Comparison of ENCODE assay signal across 8 cellular contexts in the genomic region with DNA sequence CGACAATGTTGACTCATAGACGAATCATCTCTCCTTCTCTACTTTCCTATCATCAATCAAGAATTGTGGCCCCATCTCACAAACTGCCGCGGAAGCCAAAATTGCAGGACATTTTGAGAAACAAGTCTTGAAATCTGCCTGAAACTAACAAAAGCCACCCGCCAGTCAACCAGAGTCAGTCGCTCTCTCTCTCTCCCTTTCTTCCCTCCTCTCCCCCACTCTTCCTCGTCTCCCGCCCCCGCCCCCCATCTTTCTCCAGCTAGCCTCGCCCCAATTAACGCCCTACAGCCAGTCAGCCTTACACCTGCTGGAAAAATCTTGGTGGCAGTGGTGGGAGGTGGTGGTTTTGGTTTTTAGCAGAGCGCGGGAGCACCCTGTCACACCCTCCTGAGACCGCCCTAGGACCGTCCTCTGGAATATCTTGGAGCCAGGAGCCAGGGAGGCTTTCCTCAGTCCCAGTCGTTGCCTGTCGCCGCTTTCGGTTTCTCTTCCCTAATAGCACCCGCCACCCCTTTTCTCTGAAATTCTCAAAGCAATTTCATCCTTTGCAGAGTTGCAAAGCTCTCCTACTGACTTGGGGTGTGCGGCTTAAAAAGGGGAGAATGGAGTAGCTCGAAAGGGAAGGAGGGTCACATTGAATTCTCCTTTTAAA.
A peak's percentile ranks its signal among the peaks of the same experiment; 100 is the strongest.
DNase-seq lines count a peak whose midpoint lies in the region; ATAC-seq, FAIRE-seq and TF ChIP-seq lines count a peak whose summit lies in the region.

No MANE protein-coding gene starts in this region.

- DNase-seq in activated T-cell treated with anti-CD3 and anti-CD28 coated beads, Interleukin-2, amount 50 U/mL, for 4 hours: no peak
- DNase-seq in activated T-cell treated with anti-CD3 and anti-CD28 coated beads for 4 hours (no peak), kidney (no peak), NCI-H187 (lab: John Stamatoyannopoulos, UW) (no peak), GM03348 (ENCODE audit: low spot score) (no peak)
- no peak for DNase-seq in activated CD4-positive, alpha-beta memory T cell treated with anti-CD3 and anti-CD28 coated beads, Interleukin-2, amount 10 ng/mL, durations not matched to agents 7 days and 5 days

- peak overlapping the region; percentile 52 to 61 for H3K4me3 ChIP-seq in kidney (ENCODE audit: low read length in 2 of 2)
- peak overlapping the region; percentile 59 to 83 (median 71) for H3K4me3 ChIP-seq in subcutaneous abdominal adipose tissue (ENCODE audit: low read depth in 1 of 5, low read length in 5 of 5)

- peaks cover 41 to 74% (median 55%) of the 10 kb centered on the region in 5 donors for H3K27me3 ChIP-seq in subcutaneous abdominal adipose tissue (ENCODE audit: control insufficient read depth in 5 of 5, insufficient read depth in 4 of 5, low read length in 5 of 5)

- no peak overlapping the region for H3K27ac Mint-ChIP-seq in activated CD4-positive, alpha-beta memory T cell treated with anti-CD3 and anti-CD28 coated beads, Interleukin-2, amount 10 ng/mL, durations not matched to agents 7 days and 5 days

- TF ChIP-seq CTCF in kidney (IDR thresholded peaks at IDR 0.05; ENCODE audit: borderline replicate concordance, extremely low read depth, insufficient read depth): no peak

- H3K27me3 Mint-ChIP-seq in activated T-cell treated with anti-CD3 and anti-CD28 coated beads, Interleukin-2, amount 50 U/mL, for 4 hours (ENCODE audit: low read depth): peaks cover 82% of the 10 kb centered on the region
- H3K27me3 Mint-ChIP-seq in activated CD4-positive, alpha-beta memory T cell treated with anti-CD3 and anti-CD28 coated beads, Interleukin-2, amount 10 ng/mL, durations not matched to agents 7 days and 5 days: peaks cover 80% of the 10 kb centered on the region

- H3K9me3 Mint-ChIP-seq in activated T-cell treated with anti-CD3 and anti-CD28 coated beads, Interleukin-2, amount 50 U/mL, for 4 hours: no peaks in the 10 kb centered on the region
- H3K9me3 Mint-ChIP-seq in activated CD4-positive, alpha-beta memory T cell treated with anti-CD3 and anti-CD28 coated beads, Interleukin-2, amount 10 ng/mL, durations not matched to agents 7 days and 5 days: no peaks in the 10 kb centered on the region

- FAIRE-seq in kidney (lab: Jason Lieb, UNC): no peak

- H3K27ac ChIP-seq in kidney (ENCODE audit: low read depth in 2 of 2, low read length in 2 of 2) (no peak overlapping the region), subcutaneous abdominal adipose tissue (ENCODE audit: low read depth, low read length) (no peak overlapping the region)

- peak overlapping the region; percentile 71 for H3K4me3 Mint-ChIP-seq in activated T-cell treated with anti-CD3 and anti-CD28 coated beads, Interleukin-2, amount 50 U/mL, for 4 hours
- H3K4me3 Mint-ChIP-seq in activated CD4-positive, alpha-beta memory T cell treated with anti-CD3 and anti-CD28 coated beads, Interleukin-2, amount 10 ng/mL, durations not matched to agents 7 days and 5 days: peak overlapping the region; percentile 80

- intact Hi-C loops in kidney (cut with DNase I): loop anchor here (10.0 kb wide), 1 partner anchor 1687 kb away; no protein-coding TSS in a partner anchor

- no peak overlapping the region for H3K9ac ChIP-seq in kidney (ENCODE audit: low read length in 2 of 2)
- no peak overlapping the region for H3K9ac ChIP-seq in subcutaneous abdominal adipose tissue (ENCODE audit: low read length in 5 of 5)

- H3K4me1 ChIP-seq in kidney (ENCODE audit: control insufficient read depth in 1 of 2, insufficient read depth in 1 of 2, low read depth in 1 of 2, low read length in 2 of 2): peaks cover 5 to 7% of the 10 kb centered on the region in 2 donors
- H3K4me1 ChIP-seq in subcutaneous abdominal adipose tissue (ENCODE audit: control insufficient read depth in 5 of 5, insufficient read depth in 5 of 5, low read length in 5 of 5): peaks cover 0 to 59% (median 42%) of the 10 kb centered on the region in 5 donors

- no peaks in the 10 kb centered on the region for H3K36me3 Mint-ChIP-seq in activated T-cell treated with anti-CD3 and anti-CD28 coated beads, Interleukin-2, amount 50 U/mL, for 4 hours (ENCODE audit: insufficient read depth)
- peaks cover 2% of the 10 kb centered on the region for H3K36me3 Mint-ChIP-seq in activated CD4-positive, alpha-beta memory T cell treated with anti-CD3 and anti-CD28 coated beads, Interleukin-2, amount 10 ng/mL, durations not matched to agents 7 days and 5 days (ENCODE audit: low read depth)

- peaks cover 54% of the 10 kb centered on the region for H3K4me1 Mint-ChIP-seq in activated T-cell treated with anti-CD3 and anti-CD28 coated beads, Interleukin-2, amount 50 U/mL, for 4 hours (ENCODE audit: low read depth)
- H3K4me1 Mint-ChIP-seq in activated CD4-positive, alpha-beta memory T cell treated with anti-CD3 and anti-CD28 coated beads, Interleukin-2, amount 10 ng/mL, durations not matched to agents 7 days and 5 days: peaks cover 53% of the 10 kb centered on the region

- POLR2A ChIA-PET in activated CD4-positive, alpha-beta memory T cell treated with anti-CD3 and anti-CD28 coated beads, Interleukin-2, amount 10 ng/mL, durations not matched to agents 7 days and 5 days (lab: Charles Lee): no interaction called here

- CTCF ChIA-PET in activated CD4-positive, alpha-beta memory T cell treated with anti-CD3 and anti-CD28 coated beads, Interleukin-2, amount 10 ng/mL, durations not matched to agents 7 days and 5 days (lab: Charles Lee): interaction anchor here (0.7 kb wide), 1 partner anchor 413 kb away, joined by 3 read pairs; no protein-coding TSS in a partner anchor

- ATAC-seq in activated T-cell treated with anti-CD3 and anti-CD28 coated beads, Interleukin-2, amount 50 U/mL, for 4 hours: no peak
- no peak for ATAC-seq in GM19455 (IDR thresholded peaks at IDR 0.05; ENCODE audit: unreplicated experiment)

- H3K36me3 ChIP-seq in kidney (ENCODE audit: control insufficient read depth in 1 of 2, insufficient read depth in 2 of 2, low read length in 2 of 2) (no peaks in the 10 kb centered on the region), subcutaneous abdominal adipose tissue (ENCODE audit: control insufficient read depth in 5 of 5, insufficient read depth in 5 of 5, low read length in 5 of 5) (no peaks in the 10 kb centered on the region)

- H3K9me3 ChIP-seq in kidney (ENCODE audit: control insufficient read depth in 1 of 2, low read length in 2 of 2): no peaks in the 10 kb centered on the region
- H3K9me3 ChIP-seq in subcutaneous abdominal adipose tissue (ENCODE audit: control insufficient read depth in 5 of 5, low read length in 5 of 5): no peaks in the 10 kb centered on the region
